7 cellular contexts compared by ENCODE assay signal in the genomic region with DNA sequence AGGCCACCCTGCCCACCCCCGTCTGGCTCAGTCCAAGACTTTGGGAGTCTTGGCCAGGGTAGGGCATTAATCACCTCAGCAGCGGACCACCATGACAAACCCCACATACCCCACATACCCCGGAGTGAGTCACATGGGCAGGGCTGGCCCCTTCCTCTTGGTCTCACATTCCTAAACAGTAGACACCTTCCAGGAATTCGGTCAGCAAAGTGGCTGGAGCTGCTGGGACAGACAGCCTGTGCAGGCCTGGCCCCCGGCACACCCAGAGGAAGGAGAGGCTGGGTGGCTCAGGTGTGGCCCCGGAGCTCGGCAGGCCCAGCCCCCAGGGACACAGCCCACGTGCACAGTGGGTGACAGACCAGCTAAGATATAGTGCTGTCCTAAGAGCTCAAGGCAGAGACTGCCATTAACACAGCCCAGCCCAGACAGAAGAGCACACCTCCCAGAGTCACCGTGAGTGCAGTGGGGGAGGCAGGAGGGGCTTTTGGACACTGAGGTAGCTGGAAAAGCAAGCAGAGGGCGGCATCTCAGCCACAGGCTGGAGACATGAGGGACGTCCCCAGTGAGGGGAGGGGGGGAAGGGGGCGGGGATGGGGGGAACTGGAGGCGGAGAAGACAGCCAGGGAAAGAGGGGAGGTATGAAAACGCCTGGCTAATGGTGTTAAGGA. TPM values are rescaled to one million over a fixed set of nuclear protein-coding genes. Genes with fewer than 3 reads are reported as not detected.
DNase-seq lines count a peak whose midpoint lies in the region; ATAC-seq and TF ChIP-seq lines count a peak whose summit lies in the region.

No MANE protein-coding gene starts in this region.

- intact Hi-C loops in body of pancreas (cut with DNase I), result no loop called here
- intact Hi-C loops in gastrocnemius medialis (cut with DNase I; ENCODE audit: low total_unique reads), result no loop called here

- H3K27me3 ChIP-seq in body of pancreas (no peaks in the 10 kb centered on the region), gastrocnemius medialis (no peaks in the 10 kb centered on the region)

- TF ChIP-seq CTCF in body of pancreas (IDR thresholded peaks at IDR 0.05) (no peak), gastrocnemius medialis (IDR thresholded peaks at IDR 0.05 in 4 of 5, conservative IDR thresholded peaks at IDR 0.05 in 1 of 5) (no peak)

- no peaks in the 10 kb centered on the region for H3K36me3 ChIP-seq in body of pancreas (replicated peaks in 1 of 2; ENCODE audit: insufficient read depth in 1 of 2, low read depth in 2 of 2)
- no peaks in the 10 kb centered on the region for H3K36me3 ChIP-seq in urinary bladder (ENCODE audit: insufficient read depth)
- H3K36me3 ChIP-seq in gastrocnemius medialis, result no peaks in the 10 kb centered on the region

- H3K4me1 ChIP-seq in body of pancreas, result peaks cover 65% of the 10 kb centered on the region
- no peaks in the 10 kb centered on the region for H3K4me1 ChIP-seq in urinary bladder (ENCODE audit: insufficient read depth)
- H3K4me1 ChIP-seq in gastrocnemius medialis, result peaks cover 38 to 45% of the 10 kb centered on the region in 2 donors

- peak; percentile 51 for DNase-seq in HuH-7.5 (ENCODE audit: low spot score)
- DNase-seq in body of pancreas, result peak; percentile 53 to 80 (median 74)
- peak; percentile 83 for DNase-seq in left kidney (ENCODE audit: low read depth, low spot score)
- DNase-seq in gastrocnemius medialis, result no peak
- no peak for DNase-seq in activated naive CD4-positive, alpha-beta T cell treated with anti-CD3 and anti-CD28 coated beads, Interleukin-2, amount 50 U/mL, for 16 hours

- 29 to 44% methylated on average over 10 to 11 of the region's 14 CpGs for WGBS in body of pancreas, 2 donors
- 34% methylated on average over 14 of the region's 14 CpGs for WGBS in urinary bladder

- peak in 2 of 3 donors; percentile 15 to 37 for TF ChIP-seq POLR2A in body of pancreas (IDR thresholded peaks at IDR 0.05)
- no peak for TF ChIP-seq POLR2A in gastrocnemius medialis (IDR thresholded peaks at IDR 0.05)

- in situ Hi-C loops in gastrocnemius medialis (cut with MboI; ENCODE audit: low sequenced_read_pairs in 4 of 4), result no loop called here

- ATAC-seq in body of pancreas, result peak; percentile 47
- ATAC-seq in gastrocnemius medialis, result no peak
- no peak for ATAC-seq in GM18511 (IDR thresholded peaks at IDR 0.05; ENCODE audit: unreplicated experiment)

- H3K9me3 ChIP-seq in body of pancreas (no peaks in the 10 kb centered on the region), gastrocnemius medialis (no peaks in the 10 kb centered on the region)

- no peak overlapping the region for H3K4me3 ChIP-seq in body of pancreas
- H3K4me3 ChIP-seq in urinary bladder (ENCODE audit: low read depth, low read length), result no peak overlapping the region
- no peak overlapping the region for H3K4me3 ChIP-seq in gastrocnemius medialis

- H3K27ac ChIP-seq in body of pancreas, result peak overlapping the region; percentile 92 to 98 (median 96)
- peak overlapping the region; percentile 70 for H3K27ac ChIP-seq in urinary bladder (ENCODE audit: low read depth)
- H3K27ac ChIP-seq in gastrocnemius medialis, result no peak overlapping the region

RNA-seq across cellular contexts. Expression of a gene that starts 24.0 kb away (rescaled TPM):
- total RNA-seq in body of pancreas (10 to 100 TPM in 1 of 2 donors, 1 to 10 TPM in 1; 8.9 to 10.1 TPM), urinary bladder (5.8 TPM), gastrocnemius medialis (10 to 100 TPM in 3 of 4 donors, 1 to 10 TPM in 1; 7.9 to 32.8 (median 15.4) TPM)
- polyA plus RNA-seq in urinary bladder, result 36.0 TPM

Comparison
In these comparisons a context has a peak if more than half of its experiments do, and no peak if none do; other contexts are left out.
1. DNase-seq: peak in HuH-7.5 (single experiment), body of pancreas (4 of 4) and left kidney (single experiment); none in gastrocnemius medialis (0 of 2) and activated naive CD4-positive, alpha-beta T cell treated with anti-CD3 and anti-CD28 coated beads, Interleukin-2, amount 50 U/mL, for 16 hours (single experiment).
2. H3K27ac ChIP-seq: peak in body of pancreas (4 of 4) and urinary bladder (single experiment); none in gastrocnemius medialis (0 of 4).
3. POLR2A ChIP-seq: peak in body of pancreas (2 of 3); none in gastrocnemius medialis (0 of 2).